ENCODE assay signal across 9 cellular contexts in genomic region chr21:20998456-20998789, GRCh38. TPM values are rescaled to one million over a fixed set of nuclear protein-coding genes. Genes with fewer than 3 reads are reported as not detected.
DNase-seq lines count a peak whose midpoint lies in the region; ATAC-seq and TF ChIP-seq lines count a peak whose summit lies in the region.
"Had no signal": no experiment of that assay in that cellular context is flagged by ENCODE, and none has a peak within 500 bp of the region (broad histone marks: within the 10 kb centered on the region; RNA-seq: fewer than 3 reads in every experiment).

No MANE protein-coding gene starts in this region.

- intact Hi-C loops in heart left ventricle (cut with DNase I) = loop anchor here in 1 of 10 donors (2.0 kb wide), 1 partner anchor 1794 kb away; no protein-coding TSS in a partner anchor

- H3K4me3 ChIP-seq in SK-N-SH (ENCODE audit: low read depth in 2 of 2, low read length in 1 of 2) (peak overlapping the region; percentile 79 to 95), heart left ventricle (peak overlapping the region; percentile 25 to 76 (median 59)), skeletal muscle satellite cell (ENCODE audit: low read length) (peak overlapping the region; percentile 78), Karpas-422 (ENCODE audit: low read length) (no peak overlapping the region)
- H3K4me3 ChIP-seq: SJSA1 had no signal

- no peak for TF ChIP-seq EP300 in SK-N-SH (IDR thresholded peaks at IDR 0.05; ENCODE audit: borderline replicate concordance in 1 of 2, low read depth in 1 of 2, low read length in 1 of 2)

- H3K36me3 ChIP-seq in SK-N-SH (replicated peaks in 1 of 2; ENCODE audit: control insufficient read depth in 1 of 2, insufficient read depth in 2 of 2, low read length in 1 of 2) (no peaks in the 10 kb centered on the region), heart left ventricle (no peaks in the 10 kb centered on the region), skeletal muscle satellite cell (ENCODE audit: insufficient read depth, low read length) (no peaks in the 10 kb centered on the region), Karpas-422 (ENCODE audit: insufficient read depth, low read length) (no peaks in the 10 kb centered on the region)
- H3K36me3 ChIP-seq: SJSA1 had no signal

- TF ChIP-seq RAD21 in SK-N-SH (IDR thresholded peaks at IDR 0.05; ENCODE audit: low read length) = no peak

- peak overlapping the region in 1 of 2 experiments; percentile 43; a peak in 1 of 4 replicates for H3K27ac ChIP-seq in SK-N-SH (ENCODE audit: low read depth in 2 of 2, low read length in 1 of 2)
- peak overlapping the region in 5 of 12 donors; percentile 28 to 56 (median 34) for H3K27ac ChIP-seq in heart left ventricle
- no peak overlapping the region for H3K27ac ChIP-seq in Karpas-422 (ENCODE audit: low read length)
- H3K27ac ChIP-seq: SJSA1 had no signal

- H3K9ac ChIP-seq in SK-N-SH (peak overlapping the region; percentile 38; the same call in 1 of the 2 replicates), skeletal muscle satellite cell (ENCODE audit: low read depth, low read length) (peak overlapping the region; percentile 31), Karpas-422 (ENCODE audit: low read length) (no peak overlapping the region)

- ATAC-seq in heart left ventricle = peak in 2 of 4 donors; percentile 27 to 36
- ATAC-seq in HG03432 (IDR thresholded peaks at IDR 0.05; ENCODE audit: unreplicated experiment) = no peak
- no peak for ATAC-seq in omental fat pad (ENCODE audit: low FRiP score)

- DNase-seq in NCI-H146 treated with DMSO at 0.1 percent for 48 hours (lab: John Stamatoyannopoulos, UW; ENCODE audit: unreplicated experiment) (peak; percentile 28), NCI-H146 (lab: John Stamatoyannopoulos, UW) (no peak), SK-N-SH (no peak), heart left ventricle (no peak), omental fat pad (ENCODE audit: low spot score) (no peak), Karpas-422 (no peak)

- H3K9me2 ChIP-seq in SK-N-SH (no peaks in the 10 kb centered on the region), Karpas-422 (replicated peaks; ENCODE audit: insufficient read depth, low read length) (no peaks in the 10 kb centered on the region)

- H2AFZ ChIP-seq in SK-N-SH (ENCODE audit: low read depth) (peak overlapping the region; percentile 85), Karpas-422 (ENCODE audit: low read length) (no peak overlapping the region)

- no peaks in the 10 kb centered on the region for H4K20me1 ChIP-seq in SK-N-SH (ENCODE audit: insufficient read depth)
- no peaks in the 10 kb centered on the region for H4K20me1 ChIP-seq in Karpas-422 (ENCODE audit: insufficient read depth, low read depth, low read length)

- POLR2A ChIA-PET in SK-N-SH (lab: Yijun Ruan, JAX) = no interaction called here

- no peaks in the 10 kb centered on the region for H3K9me3 ChIP-seq in SK-N-SH
- H3K9me3 ChIP-seq in heart left ventricle = no peaks in the 10 kb centered on the region
- H3K9me3 ChIP-seq in skeletal muscle satellite cell (replicated peaks; ENCODE audit: low read length) = no peaks in the 10 kb centered on the region
- H3K9me3 ChIP-seq in Karpas-422 (ENCODE audit: low read length) = no peaks in the 10 kb centered on the region
- H3K9me3 ChIP-seq: SJSA1 had no signal

- H3K27me3 ChIP-seq in SK-N-SH (ENCODE audit: insufficient read depth) = no peaks in the 10 kb centered on the region
- H3K27me3 ChIP-seq in heart left ventricle = peaks cover 0 to 24% (median 9%) of the 10 kb centered on the region in 9 donors
- H3K27me3 ChIP-seq in skeletal muscle satellite cell (ENCODE audit: control insufficient read depth, insufficient read depth, low read length) = peaks cover 9% of the 10 kb centered on the region
- no peaks in the 10 kb centered on the region for H3K27me3 ChIP-seq in Karpas-422 (ENCODE audit: low read length)

- H3K4me2 ChIP-seq in SK-N-SH (peak overlapping the region; percentile 72), skeletal muscle satellite cell (ENCODE audit: low read length) (peak overlapping the region; percentile 87), Karpas-422 (ENCODE audit: low read depth, low read length, poor library complexity, severe bottlenecking) (no peak overlapping the region)

- CTCF ChIA-PET in SK-N-SH (lab: Yijun Ruan, JAX) = interaction anchor here (0.9 to 7.9 kb wide), 4 partner anchors 21 to 923 kb away, joined by 3 to 51 read pairs (median 4); no protein-coding TSS in a partner anchor

- H3K79me2 ChIP-seq in SK-N-SH (ENCODE audit: insufficient read depth) (no peaks in the 10 kb centered on the region), Karpas-422 (ENCODE audit: low read length) (no peaks in the 10 kb centered on the region)

- H3F3A ChIP-seq in SK-N-SH (replicated peaks; ENCODE audit: insufficient read depth) = no peaks in the 10 kb centered on the region

- whole genome bisulfite sequencing in SK-N-SH (ENCODE audit: low lambda C conversion rate) = 2% methylated on average over 14 of the region's 14 CpGs
- WGBS in heart left ventricle, 4 donors = 0 to 2% (median 1%) methylated on average over 10 to 14 of the region's 14 CpGs

- H3K4me1 ChIP-seq in SK-N-SH (ENCODE audit: control insufficient read depth in 1 of 2, insufficient read depth in 2 of 2, low read depth in 1 of 2, low read length in 1 of 2) = peaks cover 0 to 7% of the 10 kb centered on the region in 2 experiments; a peak in 2 of 4 replicates
- H3K4me1 ChIP-seq in heart left ventricle = peaks cover 0 to 24% (median 6%) of the 10 kb centered on the region in 12 donors
- peaks cover 4% of the 10 kb centered on the region for H3K4me1 ChIP-seq in skeletal muscle satellite cell (ENCODE audit: control insufficient read depth, insufficient read depth, low read length)
- peaks cover 15% of the 10 kb centered on the region for H3K4me1 ChIP-seq in Karpas-422 (ENCODE audit: low read length)
- H3K4me1 ChIP-seq: SJSA1 had no signal

- no peak for TF ChIP-seq POLR2A in heart left ventricle (IDR thresholded peaks at IDR 0.05)

- TF ChIP-seq CTCF in SK-N-SH (IDR thresholded peaks at IDR 0.05) (no peak), heart left ventricle (IDR thresholded peaks at IDR 0.05) (no peak), omental fat pad (IDR thresholded peaks at IDR 0.05) (no peak)

TF ChIP-seq in SK-N-SH, 30 proteins besides CTCF, POLR2A, EP300 and RAD21 (continues in another document):
- TF ChIP-seq TCF12 (IDR thresholded peaks at IDR 0.05) (no peak), USF2 (IDR thresholded peaks at IDR 0.05; ENCODE audit: borderline replicate concordance, low read depth, low read length) (no peak), TAF1 (IDR thresholded peaks at IDR 0.05; ENCODE audit: borderline replicate concordance, low read depth, low read length) (no peak), PBX3 (IDR thresholded peaks at IDR 0.05) (no peak), REST (IDR thresholded peaks at IDR 0.05; ENCODE audit: low read depth, low read length) (no peak), NRF1 (IDR thresholded peaks at IDR 0.05; ENCODE audit: low read depth, low read length) (no peak), MXI1 (IDR thresholded peaks at IDR 0.05; ENCODE audit: low read depth, low read length) (no peak), TEAD4 (IDR thresholded peaks at IDR 0.05; ENCODE audit: borderline replicate concordance, insufficient read depth) (no peak)

RNA-seq across cellular contexts. Expression of gene NCAM2, which starts 0.2 kb away (rescaled TPM):
- polyA plus RNA-seq in SK-N-SH (2012; rRNA removed) (2.1 and 4.1 TPM in 2 replicates), heart left ventricle (under 1 TPM; 0.19 to 0.60 TPM)
- polyA plus RNA-seq in SK-N-SH (2012; cell fraction: cytosol; rRNA removed) = 4.0 and 4.3 TPM in 2 replicates
- 1.4 and 2.7 TPM in 2 replicates for polyA plus RNA-seq in SK-N-SH (2012; cell fraction: nucleus; rRNA removed)
- total RNA-seq in heart left ventricle (1 to 10 TPM; 1.1 to 4.3 (median 3.2) TPM), omental fat pad (1 to 10 TPM in 3 of 4 donors, under 1 TPM in 1; 0.31 to 2.3 (median 1.7) TPM)
- 0.76 and 1.3 TPM in 2 replicates for total RNA-seq in skeletal muscle satellite cell (2012; rRNA removed)
- total RNA-seq in Karpas-422 (2014; rRNA removed; shearing (Covaris generic); ENCODE audit: low replicate concordance) = 0.18 TPM in 1 of 2 replicates, not detected in the other
- total RNA-seq: SJSA1 had no signal
